ENCODE assay signal across 18 cellular contexts in the genomic region with DNA sequence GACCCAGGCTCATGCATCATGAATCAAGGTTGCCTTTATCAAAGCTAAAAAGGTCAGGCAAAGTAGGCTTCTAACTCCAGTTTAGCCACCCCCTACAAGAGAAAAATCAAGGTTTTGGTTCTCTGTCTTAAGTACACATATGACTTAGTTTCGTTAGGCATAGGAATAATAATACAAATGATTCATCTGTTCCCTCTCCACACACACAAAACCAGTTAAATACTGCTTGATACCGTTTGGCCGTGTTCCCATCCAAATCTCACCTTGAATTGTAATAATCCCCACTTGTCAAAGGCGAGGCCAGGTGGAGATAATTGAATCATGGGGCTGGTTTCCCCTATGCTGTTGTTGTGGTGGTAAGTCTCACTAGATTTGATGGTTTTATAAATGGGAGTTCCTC.
DNase-seq lines count a peak whose midpoint lies in the region; ATAC-seq lines count a peak whose summit lies in the region.
"Had no signal": no experiment of that assay in that cellular context is flagged by ENCODE, and none has a peak within 500 bp of the region (broad histone marks: within the 10 kb centered on the region; RNA-seq: fewer than 3 reads in every experiment).

No MANE protein-coding gene starts in this region.

- no peaks in the 10 kb centered on the region for H3K36me3 Mint-ChIP-seq in activated T-cell treated with anti-CD3 and anti-CD28 coated beads, Interleukin-2, amount 50 U/mL, for 72 hours (ENCODE audit: insufficient read depth in 2 of 2)
- no peaks in the 10 kb centered on the region for H3K36me3 Mint-ChIP-seq in activated T-cell treated with anti-CD3 and anti-CD28 coated beads, Interleukin-2, amount 50 U/mL, for 24 hours (ENCODE audit: low read depth)
- H3K36me3 Mint-ChIP-seq: CD4-positive, CD25-positive, alpha-beta regulatory T cell had no signal

- ATAC-seq in activated T-cell treated with anti-CD3 and anti-CD28 coated beads, Interleukin-2, amount 50 U/mL, for 72 hours (replicated peaks in 1 of 2), result peak; percentile 24 to 47
- ATAC-seq in HG02870 (IDR thresholded peaks at IDR 0.05; ENCODE audit: unreplicated experiment) (peak; percentile 58), esophagus mucosa (peak; percentile 84), HG03095 (IDR thresholded peaks at IDR 0.05; ENCODE audit: unreplicated experiment) (no peak)
- ATAC-seq: GM23338, HCT116, T-helper 17 cell had no signal

- DNase-seq in activated T-cell treated with anti-CD3 and anti-CD28 coated beads, Interleukin-2, amount 50 U/mL, for 72 hours, result no peak
- no peak for DNase-seq in activated T-cell treated with anti-CD3 and anti-CD28 coated beads, Interleukin-2, amount 50 U/mL, for 24 hours
- DNase-seq in NCI-H748 (lab: John Stamatoyannopoulos, UW; ENCODE audit: unreplicated experiment) (peak; percentile 79), NCI-H82 (lab: John Stamatoyannopoulos, UW) (no peak)
- DNase-seq: Caco-2; CD4-positive, CD25-positive, alpha-beta regulatory T cell; KBM-7; MV-4-11; NCI-H146; NCI-H446 treated with DMSO at 0.1 percent for 48 hours; OCI-M1; T-helper 17 cell had no signal

- no peak overlapping the region for H3K27ac Mint-ChIP-seq in activated T-cell treated with anti-CD3 and anti-CD28 coated beads, Interleukin-2, amount 50 U/mL, for 72 hours
- H3K27ac Mint-ChIP-seq in activated T-cell treated with anti-CD3 and anti-CD28 coated beads, Interleukin-2, amount 50 U/mL, for 24 hours, result no peak overlapping the region
- H3K27ac Mint-ChIP-seq: B cell; CD4-positive, CD25-positive, alpha-beta regulatory T cell; GM23338; T-helper 17 cell had no signal

- peaks cover 46% of the 10 kb centered on the region for H3K27me3 Mint-ChIP-seq in activated T-cell treated with anti-CD3 and anti-CD28 coated beads, Interleukin-2, amount 50 U/mL, for 72 hours (ENCODE audit: low read depth)
- peaks cover 40% of the 10 kb centered on the region for H3K27me3 Mint-ChIP-seq in activated T-cell treated with anti-CD3 and anti-CD28 coated beads, Interleukin-2, amount 50 U/mL, for 24 hours
- H3K27me3 Mint-ChIP-seq: B cell, T-helper 17 cell had no signal

- H3K4me1 Mint-ChIP-seq in activated T-cell treated with anti-CD3 and anti-CD28 coated beads, Interleukin-2, amount 50 U/mL, for 72 hours (ENCODE audit: low read depth), result peaks cover 10% of the 10 kb centered on the region
- peaks cover 9% of the 10 kb centered on the region for H3K4me1 Mint-ChIP-seq in activated T-cell treated with anti-CD3 and anti-CD28 coated beads, Interleukin-2, amount 50 U/mL, for 24 hours (ENCODE audit: low read depth)
- H3K4me1 Mint-ChIP-seq: B cell had no signal

- H3K9me3 Mint-ChIP-seq in activated T-cell treated with anti-CD3 and anti-CD28 coated beads, Interleukin-2, amount 50 U/mL, for 72 hours, result no peaks in the 10 kb centered on the region
- no peaks in the 10 kb centered on the region for H3K9me3 Mint-ChIP-seq in activated T-cell treated with anti-CD3 and anti-CD28 coated beads, Interleukin-2, amount 50 U/mL, for 24 hours
- H3K9me3 Mint-ChIP-seq: GM23338 had no signal

- H3K4me3 Mint-ChIP-seq in activated T-cell treated with anti-CD3 and anti-CD28 coated beads, Interleukin-2, amount 50 U/mL, for 72 hours, result no peak overlapping the region
- H3K4me3 Mint-ChIP-seq in activated T-cell treated with anti-CD3 and anti-CD28 coated beads, Interleukin-2, amount 50 U/mL, for 24 hours, result no peak overlapping the region
- H3K4me3 Mint-ChIP-seq: B cell; CD4-positive, CD25-positive, alpha-beta regulatory T cell; GM23338; T-helper 17 cell had no signal
